Comparison of ENCODE assay signal across 1 cellular context in genomic region chr1:18913065-18913502, GRCh38.
TF ChIP-seq lines count a peak whose summit lies in the region.

No MANE protein-coding gene starts in this region.

TF ChIP-seq in HepG2, 621 proteins besides CTCF, POLR2A, EP300 and RAD21 (continued from another document and continues in another):
- TF ChIP-seq HBP1 (CRISPR knock-in tag; IDR thresholded peaks at IDR 0.05; ENCODE audit: low read depth) (no peak), NFYB (CRISPR knock-in tag; IDR thresholded peaks at IDR 0.05) (no peak), DZIP1 (CRISPR knock-in tag; IDR thresholded peaks at IDR 0.05) (no peak), SRSF4 (IDR thresholded peaks at IDR 0.05; ENCODE audit: low read depth, low read length, poor library complexity, severe bottlenecking) (no peak), ZSCAN31 (CRISPR knock-in tag; IDR thresholded peaks at IDR 0.05; ENCODE audit: low read depth) (0 out of 2 replicates have a peak, but pooled peaks have one; percentile 39), POLR2AphosphoS5 (IDR thresholded peaks at IDR 0.05; ENCODE audit: low read depth, low read length) (no peak), BCL3 (CRISPR knock-in tag; IDR thresholded peaks at IDR 0.05) (no peak), ZIK1 (CRISPR knock-in tag; IDR thresholded peaks at IDR 0.05; ENCODE audit: borderline replicate concordance, low read depth) (no peak), HNRNPLL (IDR thresholded peaks at IDR 0.05; ENCODE audit: low read depth, low read length, poor library complexity, severe bottlenecking) (no peak), ZNF546 (CRISPR knock-in tag; conservative IDR thresholded peaks at IDR 0.05) (0 out of 2 replicates have a peak, but pooled peaks have one; percentile 42), ZNF318 (CRISPR knock-in tag; IDR thresholded peaks at IDR 0.05) (no peak), ZNF775 (CRISPR knock-in tag; IDR thresholded peaks at IDR 0.05; ENCODE audit: borderline replicate concordance) (no peak), NPAS2 (CRISPR knock-in tag; IDR thresholded peaks at IDR 0.05; ENCODE audit: borderline replicate concordance) (no peak), ZNF563 (CRISPR knock-in tag; IDR thresholded peaks at IDR 0.05) (no peak), ZNF75D (CRISPR knock-in tag; IDR thresholded peaks at IDR 0.05; ENCODE audit: borderline replicate concordance) (no peak), ZNF749 (CRISPR knock-in tag; IDR thresholded peaks at IDR 0.05; ENCODE audit: borderline replicate concordance) (no peak), ZKSCAN8 (CRISPR knock-in tag; IDR thresholded peaks at IDR 0.05; ENCODE audit: borderline replicate concordance) (no peak), ZNF3 (CRISPR knock-in tag; IDR thresholded peaks at IDR 0.05) (no peak), ZKSCAN1 (IDR thresholded peaks at IDR 0.05; ENCODE audit: low read length) (no peak), SRSF9 (IDR thresholded peaks at IDR 0.05; ENCODE audit: borderline replicate concordance, insufficient read depth, low read depth, low read length, poor library complexity, severe bottlenecking) (no peak), KDM2A (CRISPR knock-in tag; IDR thresholded peaks at IDR 0.05; ENCODE audit: borderline replicate concordance, low read depth) (peak; percentile 70; the same call in 1 of the 2 replicates), PATZ1 (CRISPR knock-in tag; IDR thresholded peaks at IDR 0.05) (peak; percentile 48), ZNF619 (CRISPR knock-in tag; IDR thresholded peaks at IDR 0.05) (no peak), ZNF564 (CRISPR knock-in tag; IDR thresholded peaks at IDR 0.05) (no peak), FLYWCH1 (CRISPR knock-in tag; IDR thresholded peaks at IDR 0.05) (no peak), NFE2L2 (IDR thresholded peaks at IDR 0.05; ENCODE audit: low read length) (no peak), ZNF660 (CRISPR knock-in tag; IDR thresholded peaks at IDR 0.05; ENCODE audit: borderline replicate concordance, low read depth) (no peak), ZNF672 (CRISPR knock-in tag; IDR thresholded peaks at IDR 0.05) (no peak), ZBTB46 (CRISPR knock-in tag; IDR thresholded peaks at IDR 0.05; ENCODE audit: borderline replicate concordance) (no peak), CSRNP1 (CRISPR knock-in tag; IDR thresholded peaks at IDR 0.05) (no peak), PAX8 (CRISPR knock-in tag; IDR thresholded peaks at IDR 0.05; ENCODE audit: borderline replicate concordance) (no peak), ZMYM3 (CRISPR knock-in tag; IDR thresholded peaks at IDR 0.05) (no peak), ZNF574 (CRISPR knock-in tag; IDR thresholded peaks at IDR 0.05) (peak; percentile 53), HHEX (CRISPR knock-in tag; IDR thresholded peaks at IDR 0.05) (no peak), PHF21A (CRISPR knock-in tag; IDR thresholded peaks at IDR 0.05) (peak; percentile 28; the same call in 1 of the 2 replicates), MIXL1 (CRISPR knock-in tag; IDR thresholded peaks at IDR 0.05) (no peak), ZFP36L2 (CRISPR knock-in tag; IDR thresholded peaks at IDR 0.05) (no peak), NFRKB (IDR thresholded peaks at IDR 0.05) (no peak), ZFAT (CRISPR knock-in tag; conservative IDR thresholded peaks at IDR 0.05) (no peak), ZNF20 (CRISPR knock-in tag; IDR thresholded peaks at IDR 0.05) (no peak)
